ENCODE assay signal across 26 cellular contexts in the genomic region with DNA sequence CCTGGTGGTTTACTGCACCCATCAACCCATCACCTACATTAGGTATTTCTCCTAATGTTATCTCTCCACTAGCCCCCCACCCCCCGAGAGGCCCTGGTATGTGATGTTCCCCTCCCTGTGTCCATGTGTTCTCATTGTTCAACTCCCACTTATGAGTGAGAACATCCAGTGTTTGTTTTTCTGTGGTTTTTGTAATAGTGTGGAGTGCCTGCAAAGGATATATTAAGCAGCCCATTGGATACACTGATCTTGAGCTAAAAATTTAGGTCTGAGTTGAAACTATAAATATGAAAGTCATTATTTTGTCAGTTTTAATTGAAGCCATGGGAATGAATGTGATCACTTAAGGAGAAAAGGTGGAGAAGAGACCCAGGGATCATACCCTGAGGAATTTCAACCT. TPM values are rescaled to one million over a fixed set of nuclear protein-coding genes. Genes with fewer than 3 reads are reported as not detected.
DNase-seq lines count a peak whose midpoint lies in the region; FAIRE-seq and TF ChIP-seq lines count a peak whose summit lies in the region.
"Had no signal": no experiment of that assay in that cellular context is flagged by ENCODE, and none has a peak within 500 bp of the region (broad histone marks: within the 10 kb centered on the region; RNA-seq: fewer than 3 reads in every experiment).

No MANE protein-coding gene starts in this region.

- no peaks in the 10 kb centered on the region for H3K79me2 ChIP-seq in astrocyte (ENCODE audit: insufficient read depth, low read length)

- no peak overlapping the region for H3K27ac ChIP-seq in HEK293 (ENCODE audit: extremely low read depth, low read depth, low read length)
- H3K27ac ChIP-seq in astrocyte (ENCODE audit: low read depth, low read length) = no peak overlapping the region
- H3K27ac ChIP-seq: A549, KMS-11, SJCRH30 had no signal

- H3K36me3 Mint-ChIP-seq in astrocyte (ENCODE audit: low read depth, unreplicated experiment) (peaks cover 3% of the 10 kb centered on the region), progenitor cell of endocrine pancreas (ENCODE audit: insufficient read depth) (peaks cover 14% of the 10 kb centered on the region)

- H3K4me2 ChIP-seq in astrocyte (ENCODE audit: low read length) = no peak overlapping the region
- H3K4me2 ChIP-seq: A549, KMS-11 had no signal

- POLR2A ChIA-PET in HEK293 (lab: Yijun Ruan, JAX) = interaction anchor here (0.5 to 0.6 kb wide), 3 partner anchors 48 to 503 kb away, joined by 3 to 4 read pairs (median 3); no protein-coding TSS in a partner anchor

- peaks cover 3% of the 10 kb centered on the region for H4K20me1 ChIP-seq in astrocyte (ENCODE audit: insufficient read depth, low read length)

- H3K27me3 Mint-ChIP-seq in astrocyte (ENCODE audit: low read depth, unreplicated experiment) (no peaks in the 10 kb centered on the region), progenitor cell of endocrine pancreas (no peaks in the 10 kb centered on the region)
- H3K27me3 Mint-ChIP-seq: B cell had no signal

- peaks cover 8% of the 10 kb centered on the region for H3K4me1 Mint-ChIP-seq in astrocyte (ENCODE audit: low read depth, unreplicated experiment)
- H3K4me1 Mint-ChIP-seq in progenitor cell of endocrine pancreas (ENCODE audit: low read depth) = no peaks in the 10 kb centered on the region
- H3K4me1 Mint-ChIP-seq: B cell, CD14-positive monocyte had no signal

- FAIRE-seq in astrocyte (lab: Jason Lieb, UNC) = no peak
- FAIRE-seq: A549, G401.6, GM12892, GM18507, GM19239, H1, HTR-8/SVneo, RCC 7860 had no signal

- H3K9ac ChIP-seq in astrocyte (ENCODE audit: low read length) = no peak overlapping the region
- H3K9ac ChIP-seq: KMS-11 had no signal

- H2AFZ ChIP-seq in astrocyte (ENCODE audit: low read depth, low read length) = no peak overlapping the region

- H3K4me3 ChIP-seq in HEK293 (ENCODE audit: low read depth, low read length) = no peak overlapping the region
- no peak overlapping the region for H3K4me3 ChIP-seq in astrocyte (ENCODE audit: insufficient read depth, low read depth, low read length)
- H3K4me3 ChIP-seq: A549, SJCRH30 had no signal

- CTCF ChIA-PET in HEK293 (lab: Yijun Ruan, JAX) = no interaction called here

- peaks cover 0 to 6% of the 10 kb centered on the region in 2 experiments; a peak in 2 of 3 replicates for H3K36me3 ChIP-seq in HEK293 (ENCODE audit: control insufficient read depth in 2 of 2, insufficient read depth in 1 of 2, low read length in 2 of 2)
- no peaks in the 10 kb centered on the region for H3K36me3 ChIP-seq in astrocyte (ENCODE audit: insufficient read depth, low read length)

- H3K4me1 ChIP-seq in HEK293 (ENCODE audit: control insufficient read depth, insufficient read depth, low read length) = no peaks in the 10 kb centered on the region
- H3K4me1 ChIP-seq in astrocyte (ENCODE audit: insufficient read depth, low read length) = peaks cover 3% of the 10 kb centered on the region
- H3K4me1 ChIP-seq: A549 had no signal

- DNase-seq in astrocyte (ENCODE audit: low read depth) (peak; percentile 36), fibroblast of peridontal ligament (ENCODE audit: extremely low read depth) (peak; percentile 42), progenitor cell of endocrine pancreas (ENCODE audit: low spot score, unreplicated experiment) (no peak), GOT3 (lab: John Stamatoyannopoulos, UW) (no peak), OCI-M2 (lab: John Stamatoyannopoulos, UW; ENCODE audit: unreplicated experiment) (no peak), NCI-H82 treated with DMSO at 0.1 percent for 48 hours (lab: John Stamatoyannopoulos, UW; ENCODE audit: unreplicated experiment) (no peak)
- DNase-seq: DND-41, NCI-H1417, NCI-H1694 treated with DMSO at 0.1 percent for 48 hours, NCI-H2081 treated with DMSO at 0.1 percent for 48 hours, NCI-H2171 treated with DMSO at 0.1 percent for 48 hours, NCI-H524 treated with DMSO at 0.1 percent for 48 hours, NCI-H82 had no signal

- TF ChIP-seq CTCF in HEK293 (tag by site-specific recombination; IDR thresholded peaks at IDR 0.05) (no peak), astrocyte (IDR thresholded peaks at IDR 0.05; ENCODE audit: insufficient read depth, low read depth, low read length) (no peak), progenitor cell of endocrine pancreas (IDR thresholded peaks at IDR 0.05; ENCODE audit: unreplicated experiment) (no peak)

- no peak overlapping the region for H3K27ac Mint-ChIP-seq in astrocyte (ENCODE audit: unreplicated experiment)
- H3K27ac Mint-ChIP-seq in progenitor cell of endocrine pancreas = peak overlapping the region; percentile 86
- H3K27ac Mint-ChIP-seq: B cell, CD14-positive monocyte had no signal

- H3K9me3 Mint-ChIP-seq in astrocyte (ENCODE audit: unreplicated experiment) = no peaks in the 10 kb centered on the region
- H3K9me3 Mint-ChIP-seq in progenitor cell of endocrine pancreas (ENCODE audit: low read depth) = no peaks in the 10 kb centered on the region

- H3K9me3 ChIP-seq in HEK293 (ENCODE audit: control insufficient read depth, insufficient read depth, low read depth, low read length) (no peaks in the 10 kb centered on the region), astrocyte (ENCODE audit: insufficient read depth, low read depth, low read length) (no peaks in the 10 kb centered on the region)
- H3K9me3 ChIP-seq: A549, SJCRH30 had no signal

- H3K27me3 ChIP-seq in astrocyte (ENCODE audit: insufficient read depth, low read length) = no peaks in the 10 kb centered on the region
- H3K27me3 ChIP-seq: SJCRH30 had no signal

- H3K4me3 Mint-ChIP-seq in astrocyte (ENCODE audit: unreplicated experiment) (peak overlapping the region; percentile 7), progenitor cell of endocrine pancreas (ENCODE audit: low read depth) (no peak overlapping the region)
- H3K4me3 Mint-ChIP-seq: B cell, CD14-positive monocyte had no signal

TF ChIP-seq in HEK293, 187 proteins besides CTCF, POLR2A, EP300 and RAD21:
- TF ChIP-seq IKZF3 (tag by site-specific recombination; IDR thresholded peaks at IDR 0.05) = no peak
- 0 out of 2 replicates have a peak, but pooled peaks have one; percentile 23 for TF ChIP-seq EGR2 (tag by site-specific recombination; IDR thresholded peaks at IDR 0.05; ENCODE audit: low read depth)
- TF ChIP-seq ZNF169 (tag by site-specific recombination; IDR thresholded peaks at IDR 0.05) = no peak
- no peak for TF ChIP-seq OSR2 (tag by site-specific recombination; IDR thresholded peaks at IDR 0.05)
- TF ChIP-seq, protein P1, sequence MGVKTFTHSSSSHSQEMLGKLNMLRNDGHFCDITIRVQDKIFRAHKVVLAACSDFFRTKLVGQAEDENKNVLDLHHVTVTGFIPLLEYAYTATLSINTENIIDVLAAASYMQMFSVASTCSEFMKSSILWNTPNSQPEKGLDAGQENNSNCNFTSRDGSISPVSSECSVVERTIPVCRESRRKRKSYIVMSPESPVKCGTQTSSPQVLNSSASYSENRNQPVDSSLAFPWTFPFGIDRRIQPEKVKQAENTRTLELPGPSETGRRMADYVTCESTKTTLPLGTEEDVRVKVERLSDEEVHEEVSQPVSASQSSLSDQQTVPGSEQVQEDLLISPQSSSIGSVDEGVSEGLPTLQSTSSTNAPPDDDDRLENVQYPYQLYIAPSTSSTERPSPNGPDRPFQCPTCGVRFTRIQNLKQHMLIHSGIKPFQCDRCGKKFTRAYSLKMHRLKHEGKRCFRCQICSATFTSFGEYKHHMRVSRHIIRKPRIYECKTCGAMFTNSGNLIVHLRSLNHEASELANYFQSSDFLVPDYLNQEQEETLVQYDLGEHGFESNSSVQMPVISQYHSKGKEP (tag by site-specific recombination; IDR thresholded peaks at IDR 0.05) = no peak
- no peak for TF ChIP-seq ZNF544 (tag by site-specific recombination; IDR thresholded peaks at IDR 0.05)
- TF ChIP-seq ZNF311 (tag by site-specific recombination; IDR thresholded peaks at IDR 0.05; ENCODE audit: borderline replicate concordance) = no peak
- TF ChIP-seq, protein P2, sequence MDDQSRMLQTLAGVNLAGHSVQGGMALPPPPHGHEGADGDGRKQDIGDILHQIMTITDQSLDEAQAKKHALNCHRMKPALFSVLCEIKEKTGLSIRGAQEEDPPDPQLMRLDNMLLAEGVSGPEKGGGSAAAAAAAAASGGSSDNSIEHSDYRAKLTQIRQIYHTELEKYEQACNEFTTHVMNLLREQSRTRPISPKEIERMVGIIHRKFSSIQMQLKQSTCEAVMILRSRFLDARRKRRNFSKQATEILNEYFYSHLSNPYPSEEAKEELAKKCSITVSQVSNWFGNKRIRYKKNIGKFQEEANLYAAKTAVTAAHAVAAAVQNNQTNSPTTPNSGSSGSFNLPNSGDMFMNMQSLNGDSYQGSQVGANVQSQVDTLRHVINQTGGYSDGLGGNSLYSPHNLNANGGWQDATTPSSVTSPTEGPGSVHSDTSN (CRISPR knock-in tag; IDR thresholded peaks at IDR 0.05) = no peak
TF ChIP-seq in HEK293: peak in this region for 1.

RNA-seq across cellular contexts. Expression of a gene that starts 23.0 kb away (rescaled TPM):
- total RNA-seq in astrocyte (23.8 and 24.6 TPM in 2 replicates), progenitor cell of endocrine pancreas (31.5 and 34.7 TPM in 2 replicates)

RNA-seq across cellular contexts. Expression of a gene that starts 49.8 kb away (rescaled TPM):
- 185 and 200 TPM in 2 replicates for total RNA-seq in astrocyte
- 81.0 and 88.6 TPM in 2 replicates for total RNA-seq in progenitor cell of endocrine pancreas

Comparison
In these comparisons a context has a peak if more than half of its experiments do, and no peak if none do; other contexts are left out.
1. DNase-seq: peak in astrocyte (single experiment) and fibroblast of peridontal ligament (single experiment); none in progenitor cell of endocrine pancreas (single experiment), GOT3 (single experiment), OCI-M2 (single experiment) and NCI-H82 treated with DMSO at 0.1 percent for 48 hours (single experiment).